Comparison of ENCODE assay signal across 9 cellular contexts in the genomic region with DNA sequence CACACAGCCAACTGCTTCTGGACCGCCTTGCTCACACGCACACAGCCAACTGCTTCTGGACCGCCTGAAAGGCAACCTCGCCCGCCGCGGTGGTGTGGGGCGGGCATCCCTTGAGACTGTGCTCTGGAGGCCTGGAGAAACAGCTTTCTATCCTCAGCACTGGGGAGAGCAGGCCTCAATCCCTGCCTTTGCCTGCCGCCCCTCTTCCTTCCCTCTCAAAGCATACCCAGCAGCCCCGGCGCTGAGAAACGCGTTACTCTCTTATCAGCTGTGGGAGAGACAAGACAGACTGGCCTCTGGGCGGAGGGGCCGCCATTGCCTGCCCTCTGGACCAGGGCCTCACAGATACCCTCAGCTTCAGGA. TPM values are rescaled to one million over a fixed set of nuclear protein-coding genes. Genes with fewer than 3 reads are reported as not detected.
DNase-seq lines count a peak whose midpoint lies in the region; ATAC-seq and TF ChIP-seq lines count a peak whose summit lies in the region.
"Had no signal": no experiment of that assay in that cellular context is flagged by ENCODE, and none has a peak within 500 bp of the region (broad histone marks: within the 10 kb centered on the region; RNA-seq: fewer than 3 reads in every experiment).

No MANE protein-coding gene starts in this region.

- no peak for TF ChIP-seq CTCF in activated B cell treated with CpG ODN at 0.5 μM for 24 hours (IDR thresholded peaks at IDR 0.05)
- TF ChIP-seq CTCF in foreskin fibroblast (IDR thresholded peaks at IDR 0.05; ENCODE audit: low read depth, low read length) = no peak

- H3K9me3 Mint-ChIP-seq in activated B cell treated with CpG ODN at 0.5 μM for 24 hours = no peaks in the 10 kb centered on the region

- peaks cover 46% of the 10 kb centered on the region for H3K4me1 Mint-ChIP-seq in activated B cell treated with CpG ODN at 0.5 μM for 24 hours

- no peak overlapping the region for H3K27ac Mint-ChIP-seq in activated B cell treated with CpG ODN at 0.5 μM for 24 hours

- H3K4me3 Mint-ChIP-seq in activated B cell treated with CpG ODN at 0.5 μM for 24 hours = peak overlapping the region; percentile 98

- CTCF ChIA-PET in activated B cell treated with CpG ODN at 0.5 μM for 24 hours (lab: Charles Lee) = interaction anchor here (1.5 to 3.9 kb wide), 3 partner anchors 14 to 104 kb away, joined by 6 to 15 read pairs (median 15); a partner anchor contains a TSS

- POLR2A ChIA-PET in activated B cell treated with CpG ODN at 0.5 μM for 24 hours (lab: Charles Lee) = interaction anchor here (0.9 to 2.3 kb wide), 8 partner anchors 9 to 302 kb away, joined by 3 to 23 read pairs (median 6); a partner anchor contains a TSS

- DNase-seq in ELF-1 (ENCODE audit: low read depth, low spot score) (peak; percentile 52), activated B cell treated with CpG ODN at 0.5 μM for 24 hours (no peak), foreskin fibroblast (no peak), skeletal muscle cell (ENCODE audit: low read depth) (no peak), AG08396 (ENCODE audit: low spot score) (no peak), globus pallidus (ENCODE audit: low spot score) (no peak)
- DNase-seq: NCI-H187 treated with DMSO at 0.1 percent for 48 hours had no signal

- peaks cover 17% of the 10 kb centered on the region for H3K36me3 Mint-ChIP-seq in activated B cell treated with CpG ODN at 0.5 μM for 24 hours (ENCODE audit: low read depth)

- intact Hi-C loops in activated B cell treated with CpG ODN at 0.5 μM for 24 hours (cut with micrococcal nuclease) = loop anchor here (5.0 kb wide), 1 partner anchor 37 kb away; no protein-coding TSS in a partner anchor

- ATAC-seq in activated B cell treated with CpG ODN at 0.5 μM for 24 hours (ENCODE audit: low read depth) (no peak), HG03439 (IDR thresholded peaks at IDR 0.05; ENCODE audit: unreplicated experiment) (no peak)

- H3K4me3 ChIP-seq in foreskin fibroblast (ENCODE audit: low read depth in 1 of 2, low read length in 2 of 2) = peak overlapping the region; percentile 62 to 65
- peak overlapping the region; percentile 65 for H3K4me3 ChIP-seq in skeletal muscle cell (ENCODE audit: low read depth, low read length)

- H3K27me3 Mint-ChIP-seq in activated B cell treated with CpG ODN at 0.5 μM for 24 hours = no peaks in the 10 kb centered on the region

RNA-seq across cellular contexts. Expression of a gene that starts 2.9 kb away (rescaled TPM):
- total RNA-seq in activated B cell treated with CpG ODN at 0.5 μM for 24 hours = 37.2 and 37.3 TPM in 2 replicates

RNA-seq across cellular contexts. Expression of a gene that starts 18.4 kb away (rescaled TPM):
- not detected in 2 replicates for total RNA-seq in activated B cell treated with CpG ODN at 0.5 μM for 24 hours

RNA-seq across cellular contexts. Expression of a gene that starts 34.2 kb away (rescaled TPM):
- 1.00 and 2.4 TPM in 2 replicates for total RNA-seq in activated B cell treated with CpG ODN at 0.5 μM for 24 hours
- total RNA-seq: occipital lobe had no signal
